ENCODE assay signal across 16 cellular contexts in the genomic region with DNA sequence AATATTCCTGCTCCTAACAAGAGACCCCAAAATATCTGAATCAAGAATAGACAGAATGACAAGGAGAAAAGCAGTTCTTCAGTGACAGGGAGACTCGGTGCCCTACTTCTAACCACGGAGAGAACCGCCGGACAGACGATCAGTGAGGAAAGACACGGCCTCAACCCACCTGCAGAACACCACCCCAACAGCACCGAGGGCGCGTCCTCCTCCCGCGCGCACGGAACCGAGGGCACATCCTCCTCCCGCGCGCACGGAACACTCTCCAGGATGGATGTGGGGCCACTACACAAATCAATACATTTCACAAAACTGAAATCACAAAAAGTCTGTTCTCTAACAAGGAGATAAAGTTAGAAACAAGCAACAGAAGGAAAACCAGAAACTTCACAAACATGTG. TPM values are rescaled to one million over a fixed set of nuclear protein-coding genes. Genes with fewer than 3 reads are reported as not detected.
DNase-seq lines count a peak whose midpoint lies in the region; ATAC-seq and TF ChIP-seq lines count a peak whose summit lies in the region.
"Had no signal": no experiment of that assay in that cellular context is flagged by ENCODE, and none has a peak within 500 bp of the region (broad histone marks: within the 10 kb centered on the region; RNA-seq: fewer than 3 reads in every experiment).

No MANE protein-coding gene starts in this region.

- no peak overlapping the region for H2AFZ ChIP-seq in OCI-LY7 (ENCODE audit: low read length)
- H2AFZ ChIP-seq: GM23248 had no signal

- H3K79me2 ChIP-seq in OCI-LY7 (ENCODE audit: insufficient read depth, low read depth, low read length): no peaks in the 10 kb centered on the region

- no TSS peak for BruUV-seq in Caco-2 (replicated peaks; lab: Mats Ljungman, UMichigan)
- TSS peak; percentile 63 for BruUV-seq in OCI-LY7 (replicated peaks; lab: Mats Ljungman, UMichigan)

- no peaks in the 10 kb centered on the region for H3K9me2 ChIP-seq in OCI-LY7 (ENCODE audit: insufficient read depth, low read length)

- no peak overlapping the region for H3K4me3 Mint-ChIP-seq in activated T-cell treated with anti-CD3 and anti-CD28 coated beads, Interleukin-2, amount 50 U/mL, for 72 hours
- H3K4me3 Mint-ChIP-seq in Caco-2 (ENCODE audit: unreplicated experiment): no peak overlapping the region
- no peak overlapping the region for H3K4me3 Mint-ChIP-seq in stimulated activated effector memory CD8-positive, alpha-beta T cell treated with anti-CD3 and anti-CD28 coated beads, Interleukin-12 subunit alpha, Interleukin-12 subunit beta, amount 100 ng/mL, for 72 hours
- H3K4me3 Mint-ChIP-seq: CD4-positive, alpha-beta memory T cell had no signal

- H3K9me3 ChIP-seq in Caco-2: no peaks in the 10 kb centered on the region
- H3K9me3 ChIP-seq in OCI-LY7 (ENCODE audit: low read length): no peaks in the 10 kb centered on the region

- CTCF ChIA-PET in Caco-2 (lab: Charles Lee): interaction anchor here (1.1 kb wide), 1 partner anchor 8 kb away, joined by 5 read pairs; no protein-coding TSS in a partner anchor
- CTCF ChIA-PET in OCI-LY7 (lab: Charles Lee; ENCODE audit: unreplicated experiment): no interaction called here

- intact Hi-C loops in Caco-2 (cut with micrococcal nuclease; ENCODE audit: unreplicated experiment): no loop called here
- intact Hi-C loops in OCI-LY7 (cut with micrococcal nuclease; ENCODE audit: unreplicated experiment): no loop called here

- ATAC-seq in activated T-cell treated with anti-CD3 and anti-CD28 coated beads, Interleukin-2, amount 50 U/mL, for 72 hours (replicated peaks in 1 of 2): no peak
- no peak for ATAC-seq in stimulated activated effector memory CD8-positive, alpha-beta T cell treated with anti-CD3 and anti-CD28 coated beads, Interleukin-12 subunit alpha, Interleukin-12 subunit beta, amount 100 ng/mL, for 72 hours

- H3K27me3 ChIP-seq in Caco-2 (replicated peaks; ENCODE audit: control insufficient read depth, insufficient read depth, low read length): no peaks in the 10 kb centered on the region

- peaks cover 10% of the 10 kb centered on the region for H3K36me3 ChIP-seq in Caco-2 (ENCODE audit: control insufficient read depth, insufficient read depth, low read length)
- H3K36me3 ChIP-seq in OCI-LY7 (ENCODE audit: insufficient read depth, low read length): peaks cover 77% of the 10 kb centered on the region

- H3K9me3 Mint-ChIP-seq in activated T-cell treated with anti-CD3 and anti-CD28 coated beads, Interleukin-2, amount 50 U/mL, for 72 hours: no peaks in the 10 kb centered on the region
- H3K9me3 Mint-ChIP-seq in Caco-2 (ENCODE audit: unreplicated experiment): no peaks in the 10 kb centered on the region
- no peaks in the 10 kb centered on the region for H3K9me3 Mint-ChIP-seq in stimulated activated effector memory CD8-positive, alpha-beta T cell treated with anti-CD3 and anti-CD28 coated beads, Interleukin-12 subunit alpha, Interleukin-12 subunit beta, amount 100 ng/mL, for 72 hours

- H3K4me2 ChIP-seq in OCI-LY7 (ENCODE audit: low read length): no peak overlapping the region

- H3K4me1 Mint-ChIP-seq in activated T-cell treated with anti-CD3 and anti-CD28 coated beads, Interleukin-2, amount 50 U/mL, for 72 hours (ENCODE audit: low read depth): no peaks in the 10 kb centered on the region
- no peaks in the 10 kb centered on the region for H3K4me1 Mint-ChIP-seq in Caco-2 (ENCODE audit: low read depth, unreplicated experiment)
- H3K4me1 Mint-ChIP-seq in stimulated activated effector memory CD8-positive, alpha-beta T cell treated with anti-CD3 and anti-CD28 coated beads, Interleukin-12 subunit alpha, Interleukin-12 subunit beta, amount 100 ng/mL, for 72 hours: peaks cover 8% of the 10 kb centered on the region

- H3K4me1 ChIP-seq in Caco-2: no peaks in the 10 kb centered on the region
- no peaks in the 10 kb centered on the region for H3K4me1 ChIP-seq in OCI-LY7 (ENCODE audit: insufficient read depth, low read length, poor library complexity, severe bottlenecking)

- TF ChIP-seq CTCF in Caco-2 (IDR thresholded peaks at IDR 0.05; ENCODE audit: insufficient read depth in 1 of 2, low read depth in 1 of 2, low read length in 1 of 2, severe bottlenecking in 1 of 2, unreplicated experiment in 1 of 2) (no peak), OCI-LY7 (conservative IDR thresholded peaks at IDR 0.05; ENCODE audit: low read length) (no peak)

- no peaks in the 10 kb centered on the region for H3K27me3 Mint-ChIP-seq in activated T-cell treated with anti-CD3 and anti-CD28 coated beads, Interleukin-2, amount 50 U/mL, for 72 hours (ENCODE audit: low read depth)
- no peaks in the 10 kb centered on the region for H3K27me3 Mint-ChIP-seq in Caco-2 (ENCODE audit: insufficient read depth, unreplicated experiment)
- H3K27me3 Mint-ChIP-seq: CD4-positive, alpha-beta memory T cell had no signal

- peaks cover 10 to 25% of the 10 kb centered on the region in 2 donors for H3K36me3 Mint-ChIP-seq in activated T-cell treated with anti-CD3 and anti-CD28 coated beads, Interleukin-2, amount 50 U/mL, for 72 hours (ENCODE audit: insufficient read depth in 2 of 2)
- peaks cover 73% of the 10 kb centered on the region for H3K36me3 Mint-ChIP-seq in Caco-2 (ENCODE audit: insufficient read depth, unreplicated experiment)
- H3K36me3 Mint-ChIP-seq in stimulated activated effector memory CD8-positive, alpha-beta T cell treated with anti-CD3 and anti-CD28 coated beads, Interleukin-12 subunit alpha, Interleukin-12 subunit beta, amount 100 ng/mL, for 72 hours: peaks cover 88% of the 10 kb centered on the region

- POLR2A ChIA-PET in Caco-2 (lab: Charles Lee) (no interaction called here), OCI-LY7 (lab: Charles Lee) (no interaction called here)

- H3K4me3 ChIP-seq in Caco-2 (ENCODE audit: low read depth, low read length): no peak overlapping the region
- no peak overlapping the region for H3K4me3 ChIP-seq in OCI-LY7 (ENCODE audit: low read depth, low read length, poor library complexity, severe bottlenecking)
- H3K4me3 ChIP-seq: GM23248 had no signal

- no peaks in the 10 kb centered on the region for H4K20me1 ChIP-seq in OCI-LY7 (ENCODE audit: insufficient read depth, low read length)

- peak overlapping the region; percentile 28 for H3K27ac Mint-ChIP-seq in activated T-cell treated with anti-CD3 and anti-CD28 coated beads, Interleukin-2, amount 50 U/mL, for 72 hours
- peak overlapping the region; percentile 20 for H3K27ac Mint-ChIP-seq in Caco-2 (ENCODE audit: unreplicated experiment)
- peak overlapping the region; percentile 17 for H3K27ac Mint-ChIP-seq in stimulated activated effector memory CD8-positive, alpha-beta T cell treated with anti-CD3 and anti-CD28 coated beads, Interleukin-12 subunit alpha, Interleukin-12 subunit beta, amount 100 ng/mL, for 72 hours

- DNase-seq in activated T-cell treated with anti-CD3 and anti-CD28 coated beads, Interleukin-2, amount 50 U/mL, for 72 hours: no peak
- DNase-seq in activated T-cell treated with anti-CD3 and anti-CD28 coated beads for 4 hours: no peak
- no peak for DNase-seq in Caco-2
- DNase-seq in OCI-LY7 (ENCODE audit: low spot score): no peak
- no peak for DNase-seq in stimulated activated effector memory CD8-positive, alpha-beta T cell treated with anti-CD3 and anti-CD28 coated beads, Interleukin-12 subunit alpha, Interleukin-12 subunit beta, amount 100 ng/mL, for 72 hours (ENCODE audit: low spot score in 2 of 2)
- no peak for DNase-seq in SIG-M5 treated with dmso at 0.1 percent for 504 hours (lab: John Stamatoyannopoulos, UW; ENCODE audit: unreplicated experiment)
- DNase-seq: C1 segment of cervical spinal cord; CD4-positive, alpha-beta memory T cell; COR-L47; DMS153; DND-41; GM23248; H7; HCEC 1CT had no signal

- no peak overlapping the region for H3K27ac ChIP-seq in OCI-LY7 (ENCODE audit: low read depth, low read length, poor library complexity, severe bottlenecking)
- H3K27ac ChIP-seq: GM23248 had no signal

RNA-seq across cellular contexts. Expression of a gene that starts 9.7 kb away (rescaled TPM):
- 100 to 1,000 TPM; 156 to 218 TPM for total RNA-seq in activated T-cell treated with anti-CD3 and anti-CD28 coated beads, Interleukin-2, amount 50 U/mL, for 72 hours
- 13.4 and 16.8 TPM in 2 replicates for total RNA-seq in Caco-2 (2022)
- 7.5 and 10.0 TPM in 2 replicates for total RNA-seq in OCI-LY7 (2014; rRNA removed; shearing (Covaris generic))
- 16.3 and 17.6 TPM in 2 replicates for total RNA-seq in OCI-LY7 (2022)

RNA-seq across cellular contexts. Expression of a gene that starts 22.3 kb away (rescaled TPM):
- total RNA-seq in activated T-cell treated with anti-CD3 and anti-CD28 coated beads, Interleukin-2, amount 50 U/mL, for 72 hours: 10 to 100 TPM; 50.9 to 51.2 TPM
- total RNA-seq in Caco-2 (2022): 92.2 and 93.3 TPM in 2 replicates
- total RNA-seq in OCI-LY7 (2014; rRNA removed; shearing (Covaris generic)): 37.8 and 40.5 TPM in 2 replicates
- 53.0 and 56.1 TPM in 2 replicates for total RNA-seq in OCI-LY7 (2022)

RNA-seq across cellular contexts. Expression of a gene that starts 22.3 kb away (rescaled TPM):
- total RNA-seq in activated T-cell treated with anti-CD3 and anti-CD28 coated beads, Interleukin-2, amount 50 U/mL, for 72 hours: 10 to 100 TPM; 46.1 to 49.8 TPM
- 98.5 and 112 TPM in 2 replicates for total RNA-seq in Caco-2 (2022)
- total RNA-seq in OCI-LY7 (2014; rRNA removed; shearing (Covaris generic)): 64.7 and 95.0 TPM in 2 replicates
- 60.6 and 68.8 TPM in 2 replicates for total RNA-seq in OCI-LY7 (2022)

RNA-seq across cellular contexts. Expression of a gene that starts 48.7 kb away (rescaled TPM):
- total RNA-seq in activated T-cell treated with anti-CD3 and anti-CD28 coated beads, Interleukin-2, amount 50 U/mL, for 72 hours: under 1 TPM in 1 of 2 donors, not detected in 1; 0.21 TPM
- total RNA-seq in Caco-2 (2022) (0.12 TPM in 1 of 2 replicates, not detected in the other), OCI-LY7 (2022) (not detected in 2 replicates)
- total RNA-seq in OCI-LY7 (2014; rRNA removed; shearing (Covaris generic)): not detected in 2 replicates
- total RNA-seq: A172; A673; CD4-positive, alpha-beta memory T cell; GM23248 had no signal

RNA-seq across cellular contexts. Expression of a gene that starts 50.3 kb away (rescaled TPM):
- total RNA-seq in activated T-cell treated with anti-CD3 and anti-CD28 coated beads, Interleukin-2, amount 50 U/mL, for 72 hours: under 1 TPM in 1 of 2 donors, not detected in 1; 0.09 TPM
- total RNA-seq in Caco-2 (2022) (not detected in 2 replicates), OCI-LY7 (2022) (not detected in 2 replicates)
- not detected in 2 replicates for total RNA-seq in OCI-LY7 (2014; rRNA removed; shearing (Covaris generic))
- total RNA-seq: A172, A673, H7 had no signal
